ENCODE assay signal across 23 cellular contexts in the genomic region with DNA sequence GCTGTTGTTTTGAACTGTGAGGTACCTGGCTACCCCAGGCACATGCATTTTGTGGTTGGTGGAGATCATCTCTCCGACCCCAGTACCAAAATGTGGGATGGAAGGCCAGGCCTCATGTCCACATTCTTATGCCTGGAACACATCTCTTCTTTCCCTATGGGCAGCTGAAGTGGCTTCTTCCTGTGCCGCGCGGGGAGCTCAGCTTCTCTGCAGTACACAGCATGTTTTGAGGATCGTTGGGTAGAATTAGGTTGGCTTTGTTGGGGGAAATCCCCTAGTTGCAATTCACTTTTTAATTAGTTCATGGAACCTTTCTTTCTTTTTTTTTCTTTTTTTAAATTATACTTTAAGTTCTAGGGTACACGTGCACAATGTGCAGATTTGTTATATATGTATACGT.
"Had no signal": no experiment of that assay in that cellular context is flagged by ENCODE, and none has a peak within 500 bp of the region (broad histone marks: within the 10 kb centered on the region; RNA-seq: fewer than 3 reads in every experiment).

No MANE protein-coding gene starts in this region.

- H3K4me3 ChIP-seq: coronary artery, esophagus squamous epithelium, gastrocnemius medialis, left ventricle myocardium inferior, stomach, suprapubic skin, tibial nerve had no signal

- H3K27ac ChIP-seq: coronary artery, esophagus squamous epithelium, gastrocnemius medialis, stomach, suprapubic skin, tibial nerve had no signal

- ATAC-seq: gastrocnemius medialis; natural killer cell treated with Interleukin-12 subunit alpha and Interleukin-12 subunit beta and Interleukin-15 and Interleukin-18, amount 100 ng/mL, for 72 hours; right cardiac atrium; WTC11 had no signal

- H3K36me3 Mint-ChIP-seq: natural killer cell treated with Interleukin-12 subunit alpha and Interleukin-12 subunit beta and Interleukin-15 and Interleukin-18, amount 100 ng/mL, for 72 hours; WTC11 had no signal

- H3K36me3 ChIP-seq: esophagus squamous epithelium, gastrocnemius medialis, left ventricle myocardium inferior, stomach, suprapubic skin, tibial nerve had no signal

- H3K4me1 ChIP-seq: stomach, suprapubic skin, tibial nerve had no signal

- DNase-seq: activated CD4-positive, alpha-beta T cell treated with anti-CD3 and anti-CD28 coated beads, Interleukin-2, amount 10 ng/mL, durations not matched to agents 24 days and 14 days; activated CD8-positive, alpha-beta memory T cell treated with anti-CD3 and anti-CD28 coated beads, Interleukin-2, amount 50 U/mL, for 4 hours; activated naive CD4-positive, alpha-beta T cell treated with Interleukin-2 at 50 U/mL for 16 hours; activated naive CD8-positive, alpha-beta T cell treated with anti-CD3 and anti-CD28 coated beads, Interleukin-2, amount 10 ng/mL, durations not matched to agents 7 days and 5 days; activated T-cell treated with anti-CD3 and anti-CD28 coated beads, Interleukin-2, amount 50 U/mL, for 48 hours; amygdala; cerebellar nuclear complex; endodermal cell; esophagus squamous epithelium; gastrocnemius medialis; hippocampal formation; left ventricle myocardium inferior; mammary epithelial cell; midbrain; stimulated activated CD4-positive, alpha-beta T cell treated with anti-CD3 and anti-CD28 coated beads, Interleukin-1b, Interleukin-23, amount 100 ng/mL, for 48 hours; stomach; T1000 had no signal

- H3K9me3 Mint-ChIP-seq: activated CD4-positive, alpha-beta T cell treated with anti-CD3 and anti-CD28 coated beads, Interleukin-2, amount 10 ng/mL, durations not matched to agents 24 days and 14 days; activated naive CD8-positive, alpha-beta T cell treated with anti-CD3 and anti-CD28 coated beads, Interleukin-2, amount 10 ng/mL, durations not matched to agents 7 days and 5 days; endodermal cell; natural killer cell treated with Interleukin-12 subunit alpha and Interleukin-12 subunit beta and Interleukin-15 and Interleukin-18, amount 100 ng/mL, for 72 hours; WTC11 had no signal

- H3K27me3 Mint-ChIP-seq: activated CD4-positive, alpha-beta T cell treated with anti-CD3 and anti-CD28 coated beads, Interleukin-2, amount 10 ng/mL, durations not matched to agents 24 days and 14 days; activated naive CD8-positive, alpha-beta T cell treated with anti-CD3 and anti-CD28 coated beads, Interleukin-2, amount 10 ng/mL, durations not matched to agents 7 days and 5 days had no signal

- H3K9me3 ChIP-seq: esophagus squamous epithelium, gastrocnemius medialis, left ventricle myocardium inferior, stomach, suprapubic skin, tibial nerve had no signal

- H3K27ac Mint-ChIP-seq: activated CD4-positive, alpha-beta T cell treated with anti-CD3 and anti-CD28 coated beads, Interleukin-2, amount 10 ng/mL, durations not matched to agents 24 days and 14 days; activated naive CD8-positive, alpha-beta T cell treated with anti-CD3 and anti-CD28 coated beads, Interleukin-2, amount 10 ng/mL, durations not matched to agents 7 days and 5 days; endodermal cell; natural killer cell treated with Interleukin-12 subunit alpha and Interleukin-12 subunit beta and Interleukin-15 and Interleukin-18, amount 100 ng/mL, for 72 hours; WTC11 had no signal

- H3K4me3 Mint-ChIP-seq: activated CD4-positive, alpha-beta T cell treated with anti-CD3 and anti-CD28 coated beads, Interleukin-2, amount 10 ng/mL, durations not matched to agents 24 days and 14 days; activated naive CD8-positive, alpha-beta T cell treated with anti-CD3 and anti-CD28 coated beads, Interleukin-2, amount 10 ng/mL, durations not matched to agents 7 days and 5 days; endodermal cell; natural killer cell treated with Interleukin-12 subunit alpha and Interleukin-12 subunit beta and Interleukin-15 and Interleukin-18, amount 100 ng/mL, for 72 hours; WTC11 had no signal

- H3K27me3 ChIP-seq: esophagus squamous epithelium, gastrocnemius medialis, stomach, suprapubic skin, tibial nerve had no signal
